In the genomic region with DNA sequence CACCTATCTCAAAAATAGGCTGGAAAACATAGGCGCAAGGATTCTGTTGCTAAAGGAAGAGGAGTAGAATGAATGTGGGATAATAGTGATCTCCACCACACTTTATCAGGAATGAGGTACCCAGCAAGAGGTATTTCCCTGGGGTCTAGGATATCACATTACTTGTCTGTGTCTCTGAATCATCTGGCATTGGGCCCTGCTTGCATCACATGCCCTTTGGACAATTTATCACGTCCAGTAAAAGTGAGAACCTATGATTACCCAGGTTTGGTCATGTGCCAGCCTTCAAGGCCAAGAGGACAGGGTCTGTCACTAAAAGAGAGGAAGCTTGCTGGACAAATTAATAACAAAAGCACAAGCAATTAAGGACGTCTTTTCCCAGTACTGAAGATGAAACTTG, we compare ENCODE assay signal across 16 cellular contexts. TPM values are rescaled to one million over a fixed set of nuclear protein-coding genes. Genes with fewer than 3 reads are reported as not detected.
DNase-seq lines count a peak whose midpoint lies in the region; ATAC-seq and TF ChIP-seq lines count a peak whose summit lies in the region.
"Had no signal": no experiment of that assay in that cellular context is flagged by ENCODE, and none has a peak within 500 bp of the region (broad histone marks: within the 10 kb centered on the region; RNA-seq: fewer than 3 reads in every experiment).

No MANE protein-coding gene starts in this region.

- H3K36me3 ChIP-seq in BE2C: no peaks in the 10 kb centered on the region

- DNase-seq in BE2C (peak; percentile 10), HT1080 (ENCODE audit: low read depth) (peak; percentile 54), T1000 (lab: John Stamatoyannopoulos, UW) (peak; percentile 46), glomerular visceral epithelial cell (ENCODE audit: extremely low spot score) (peak; percentile 50), C1 segment of cervical spinal cord (lab: John Stamatoyannopoulos, UW) (no peak), amniotic stem cell (lab: John Stamatoyannopoulos, UW) (no peak)
- DNase-seq in activated CD4-positive, alpha-beta T cell treated with anti-CD3 and anti-CD28 coated beads, Interleukin-2, amount 50 U/mL, for 4 hours: no peak
- DNase-seq: activated naive CD8-positive, alpha-beta T cell treated with anti-CD3 and anti-CD28 coated beads, Interleukin-2, amount 50 U/mL, for 24 hours; dermis blood vessel endothelial cell; DND-41; naive B cell; NCI-H1694 treated with DMSO at 0.1 percent for 48 hours; stimulated activated CD4-positive, alpha-beta T cell treated with anti-CD3 and anti-CD28 coated beads, Interleukin-4, amount 100 ng/mL, for 4 hours; stimulated activated naive B cell treated with anti-CD40 and anti-IgM and Interleukin-4, amounts not matched to agents 10 μg/mL and 1 μg/mL and 100 μg/mL, for 72 hours had no signal

- no peaks in the 10 kb centered on the region for H3K4me1 ChIP-seq in BE2C

- no peak for TF ChIP-seq CTCF in BE2C (IDR thresholded peaks at IDR 0.05; ENCODE audit: low read depth, low read length)

- no peak for ATAC-seq in HG02610 (IDR thresholded peaks at IDR 0.05; ENCODE audit: unreplicated experiment)
- ATAC-seq: activated CD4-positive, CD25-positive, alpha-beta regulatory T cell treated with anti-CD3 and anti-CD28 coated beads, Interleukin-2, amount 50 U/mL, for 24 hours; activated naive CD8-positive, alpha-beta T cell treated with anti-CD3 and anti-CD28 coated beads, Interleukin-2, amount 50 U/mL, for 24 hours; stimulated activated naive B cell treated with anti-CD40 and anti-IgM and Interleukin-4, amounts not matched to agents 10 μg/mL and 1 μg/mL and 100 μg/mL, for 72 hours had no signal

- H3K9me3 ChIP-seq in BE2C: no peaks in the 10 kb centered on the region

- no peaks in the 10 kb centered on the region for H3K27me3 ChIP-seq in BE2C

- no peak overlapping the region for H3K4me3 ChIP-seq in BE2C (ENCODE audit: low read depth, low read length)

RNA-seq across cellular contexts. Expression of a gene that starts 11.4 kb away (rescaled TPM):
- 10.0 TPM for polyA plus RNA-seq in BE2C (2012; ENCODE audit: insufficient read depth, insufficient read length, low read depth)
- total RNA-seq in HT1080 (2014; rRNA removed; shearing (Covaris generic)): 27.8 and 35.2 TPM in 2 replicates
- polyA plus RNA-seq in HT1080 (2015; cell fraction: cytosol; rRNA removed): 20.1 and 22.2 TPM in 2 replicates
- polyA plus RNA-seq in HT1080 (2015; cell fraction: nucleus; rRNA removed): 55.6 and 67.7 TPM in 2 replicates

Comparison
In these comparisons a context has a peak if more than half of its experiments do, and no peak if none do; other contexts are left out.
1. DNase-seq: peak in BE2C (single experiment), HT1080 (single experiment), T1000 (single experiment) and glomerular visceral epithelial cell (single experiment); none in C1 segment of cervical spinal cord (0 of 14), activated CD4-positive, alpha-beta T cell treated with anti-CD3 and anti-CD28 coated beads, Interleukin-2, amount 50 U/mL, for 4 hours (0 of 2) and amniotic stem cell (single experiment).